Comparison of ENCODE assay signal across 2 cellular contexts in genomic region chr6:135054238-135054574, GRCh38.
TF ChIP-seq lines count a peak whose summit lies in the region.

No MANE protein-coding gene starts in this region.

TF ChIP-seq in GM12878, 131 proteins besides CTCF, POLR2A, EP300 and RAD21:
- TF ChIP-seq KDM1A (IDR thresholded peaks at IDR 0.05; ENCODE audit: borderline replicate concordance), result no peak
- no peak for TF ChIP-seq EED (IDR thresholded peaks at IDR 0.05; ENCODE audit: low read depth)
- 0 out of 2 replicates have a peak, but pooled peaks have one; percentile 24 for TF ChIP-seq CHD1 (IDR thresholded peaks at IDR 0.05; ENCODE audit: low read depth, low read length)
- TF ChIP-seq SMAD1 (IDR thresholded peaks at IDR 0.05; ENCODE audit: low read depth, partially characterized antibody), result peak; percentile 25
- TF ChIP-seq ZBTB4 (CRISPR knock-in tag; IDR thresholded peaks at IDR 0.05), result no peak
- TF ChIP-seq IKZF2 (IDR thresholded peaks at IDR 0.05), result peak in 1 of 2 experiments; percentile 6; a peak in 1 of 4 replicates
- TF ChIP-seq TARDBP (IDR thresholded peaks at IDR 0.05; ENCODE audit: borderline replicate concordance), result 0 out of 2 replicates have a peak, but pooled peaks have one; percentile 14
- 0 out of 2 replicates have a peak, but pooled peaks have one; percentile 14 for TF ChIP-seq ATF2 (IDR thresholded peaks at IDR 0.05; ENCODE audit: low read length)

TF ChIP-seq in HepG2, 621 proteins besides CTCF, POLR2A, EP300 and RAD21:
- TF ChIP-seq TCF7 (IDR thresholded peaks at IDR 0.05; ENCODE audit: low read depth) (no peak), ZNF251 (CRISPR knock-in tag; IDR thresholded peaks at IDR 0.05) (no peak), ZBTB21 (CRISPR knock-in tag; IDR thresholded peaks at IDR 0.05) (peak; percentile 33; the same call in 1 of the 2 replicates), TBP (CRISPR knock-in tag; IDR thresholded peaks at IDR 0.05) (no peak), SCMH1 (CRISPR knock-in tag; IDR thresholded peaks at IDR 0.05; ENCODE audit: borderline replicate concordance) (no peak), ZBTB2 (CRISPR knock-in tag; IDR thresholded peaks at IDR 0.05; ENCODE audit: low read depth) (no peak), HMG20A (CRISPR knock-in tag; IDR thresholded peaks at IDR 0.05; ENCODE audit: borderline replicate concordance) (no peak), ZFP90 (CRISPR knock-in tag; IDR thresholded peaks at IDR 0.05; ENCODE audit: borderline replicate concordance) (peak; percentile 46; the same call in 1 of the 2 replicates), KDM3A (CRISPR knock-in tag; IDR thresholded peaks at IDR 0.05; ENCODE audit: low read depth) (no peak), ARID3A (IDR thresholded peaks at IDR 0.05; ENCODE audit: low read depth, low read length) (0 out of 2 replicates have a peak, but pooled peaks have one; percentile 25), ZNF414 (CRISPR knock-in tag; IDR thresholded peaks at IDR 0.05) (no peak; the same call in 1 of the 2 replicates), KDM5A (IDR thresholded peaks at IDR 0.05; ENCODE audit: borderline replicate concordance, low read length) (no peak), ZFP41 (CRISPR knock-in tag; IDR thresholded peaks at IDR 0.05; ENCODE audit: borderline replicate concordance) (peak; percentile 7; the same call in 1 of the 2 replicates), KLF11 (CRISPR knock-in tag; IDR thresholded peaks at IDR 0.05) (no peak), TBX3 (IDR thresholded peaks at IDR 0.05; ENCODE audit: borderline replicate concordance) (no peak), NPAS2 (CRISPR knock-in tag; IDR thresholded peaks at IDR 0.05; ENCODE audit: borderline replicate concordance) (0 out of 2 replicates have a peak, but pooled peaks have one; percentile 71), CSRNP1 (CRISPR knock-in tag; IDR thresholded peaks at IDR 0.05) (no peak), ZBTB37 (CRISPR knock-in tag; IDR thresholded peaks at IDR 0.05) (0 out of 2 replicates have a peak, but pooled peaks have one; percentile 11), MAFK (conservative IDR thresholded peaks at IDR 0.05 in 1 of 2, IDR thresholded peaks at IDR 0.05 in 1 of 2; ENCODE audit: low read length in 2 of 2) (0 out of 4 replicates have a peak, but pooled peaks of 1 of the 2 experiments have one; percentile 3), ZNF660 (CRISPR knock-in tag; IDR thresholded peaks at IDR 0.05; ENCODE audit: borderline replicate concordance, low read depth) (0 out of 2 replicates have a peak, but pooled peaks have one; percentile 13), ZMAT5 (CRISPR knock-in tag; IDR thresholded peaks at IDR 0.05; ENCODE audit: borderline replicate concordance, low read depth) (no peak), NFYC (CRISPR knock-in tag; IDR thresholded peaks at IDR 0.05) (no peak), ZNF768 (CRISPR knock-in tag; IDR thresholded peaks at IDR 0.05) (no peak), ZNF615 (CRISPR knock-in tag; IDR thresholded peaks at IDR 0.05; ENCODE audit: borderline replicate concordance) (0 out of 2 replicates have a peak, but pooled peaks have one; percentile 12), ZNF691 (CRISPR knock-in tag; IDR thresholded peaks at IDR 0.05; ENCODE audit: borderline replicate concordance, low read depth) (no peak), XRCC5 (optimal IDR thresholded peaks at IDR 0.05; ENCODE audit: low read length) (no peak), ZSCAN25 (CRISPR knock-in tag; IDR thresholded peaks at IDR 0.05) (no peak), NCOA1 (CRISPR knock-in tag; IDR thresholded peaks at IDR 0.05) (no peak), KLF15 (CRISPR knock-in tag; IDR thresholded peaks at IDR 0.05; ENCODE audit: borderline replicate concordance) (no peak), ZBED4 (CRISPR knock-in tag; IDR thresholded peaks at IDR 0.05; ENCODE audit: borderline replicate concordance) (peak; percentile 14; the same call in 1 of the 2 replicates), RCOR2 (CRISPR knock-in tag; IDR thresholded peaks at IDR 0.05) (no peak), ZNF333 (CRISPR knock-in tag; IDR thresholded peaks at IDR 0.05; ENCODE audit: borderline replicate concordance) (no peak), JUND (CRISPR knock-in tag; IDR thresholded peaks at IDR 0.05) (no peak), FOXC1 (CRISPR knock-in tag; IDR thresholded peaks at IDR 0.05; ENCODE audit: borderline replicate concordance) (peak; percentile 70; the same call in 1 of the 2 replicates), GFI1 (CRISPR knock-in tag; IDR thresholded peaks at IDR 0.05; ENCODE audit: borderline replicate concordance) (0 out of 2 replicates have a peak, but pooled peaks have one; percentile 32), FOXO4 (CRISPR knock-in tag; conservative IDR thresholded peaks at IDR 0.05) (0 out of 2 replicates have a peak, but pooled peaks have one; percentile 86), ZNF121 (CRISPR knock-in tag; IDR thresholded peaks at IDR 0.05) (no peak)
